ENCODE assay signal across 18 cellular contexts in the genomic region with DNA sequence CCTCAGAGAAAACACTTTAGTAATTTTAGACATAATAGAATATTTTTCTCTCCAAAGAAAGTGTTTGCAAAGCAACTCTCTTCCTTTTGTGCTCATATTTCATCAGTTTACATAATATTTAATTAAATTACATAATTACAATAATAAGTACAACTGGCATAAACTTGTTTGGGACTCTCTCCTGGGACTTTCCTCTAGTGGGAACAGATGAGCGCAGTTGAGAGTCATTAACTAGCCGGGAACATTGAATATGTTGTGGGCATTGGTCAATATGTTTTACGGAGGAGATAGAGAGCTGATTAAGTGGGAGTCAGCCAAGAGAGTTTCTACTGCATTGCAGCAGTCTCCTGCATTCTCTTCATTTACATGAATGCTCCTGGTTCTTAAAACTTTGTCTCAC.
DNase-seq lines count a peak whose midpoint lies in the region; ATAC-seq and TF ChIP-seq lines count a peak whose summit lies in the region.
"Had no signal": no experiment of that assay in that cellular context is flagged by ENCODE, and none has a peak within 500 bp of the region (broad histone marks: within the 10 kb centered on the region; RNA-seq: fewer than 3 reads in every experiment).

No MANE protein-coding gene starts in this region.

- no peak for TF ChIP-seq CTCF in omental fat pad (IDR thresholded peaks at IDR 0.05)

- DNase-seq in NCI-H524 (lab: John Stamatoyannopoulos, UW) (peak; percentile 10 to 47), NCI-H524 treated with DMSO at 0.1 percent for 48 hours (lab: John Stamatoyannopoulos, UW) (no peak), NCI-H1436 treated with DMSO at 0.1 percent for 48 hours (lab: John Stamatoyannopoulos, UW) (peak; percentile 76), NCI-H2171 (lab: John Stamatoyannopoulos, UW) (peak; percentile 23), fibroblast of peridontal ligament (ENCODE audit: extremely low read depth) (peak; percentile 64), omental fat pad (ENCODE audit: low spot score) (no peak), SIG-M5 (lab: John Stamatoyannopoulos, UW) (no peak)
- no peak for DNase-seq in stimulated activated naive CD8-positive, alpha-beta T cell treated with anti-CD3 and anti-CD28 coated beads, Interleukin-15, Interleukin-2, amounts not matched to agents 100 U/mL and 50 U/mL, for 24 hours
- DNase-seq: 8988T; ACHN; C1 segment of cervical spinal cord; Calu3; CD4-positive, alpha-beta T cell; DMS153; DMS79 treated with DMSO at 0.1 percent for 48 hours; EL; H7 had no signal

- no peak for ATAC-seq in stimulated activated naive CD8-positive, alpha-beta T cell treated with anti-CD3 and anti-CD28 coated beads, Interleukin-15, Interleukin-2, amounts not matched to agents 100 U/mL and 50 U/mL, for 24 hours
- ATAC-seq in omental fat pad (ENCODE audit: low FRiP score), result no peak
- ATAC-seq: GM23338 had no signal

Comparison
In these comparisons a context has a peak if more than half of its experiments do, and no peak if none do; other contexts are left out.
1. DNase-seq: peak in NCI-H524 (2 of 2), NCI-H1436 treated with DMSO at 0.1 percent for 48 hours (single experiment), NCI-H2171 (single experiment) and fibroblast of peridontal ligament (single experiment); none in NCI-H524 treated with DMSO at 0.1 percent for 48 hours (single experiment), stimulated activated naive CD8-positive, alpha-beta T cell treated with anti-CD3 and anti-CD28 coated beads, Interleukin-15, Interleukin-2, amounts not matched to agents 100 U/mL and 50 U/mL, for 24 hours (single experiment), omental fat pad (single experiment) and SIG-M5 (single experiment).